ENCODE assay signal across 17 cellular contexts in the genomic region with DNA sequence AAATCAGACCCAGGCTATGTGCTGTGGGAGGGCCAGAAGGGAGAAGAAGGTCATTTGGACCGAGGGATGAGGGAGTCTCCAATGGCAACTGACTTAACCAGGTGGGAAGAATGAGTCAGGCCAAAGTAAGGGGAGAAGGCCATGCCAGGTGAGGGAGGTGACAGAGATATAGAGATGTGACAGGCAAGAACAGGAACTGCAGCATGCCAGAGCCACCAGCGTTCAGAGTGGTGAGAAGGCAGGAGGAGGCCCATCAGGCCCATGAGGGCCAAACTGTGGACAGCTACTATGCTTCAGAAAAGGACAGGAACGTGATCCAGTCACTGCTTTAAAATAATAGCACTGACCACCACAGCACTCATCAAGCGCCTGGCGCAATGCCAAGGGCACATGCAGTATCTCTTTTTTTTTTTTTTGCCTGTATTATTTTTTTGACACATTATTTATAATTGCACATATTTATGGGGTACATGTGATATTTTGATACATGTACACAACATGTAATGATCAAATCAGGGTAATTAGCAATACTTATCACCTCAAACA.
DNase-seq lines count a peak whose midpoint lies in the region; ATAC-seq, FAIRE-seq and TF ChIP-seq lines count a peak whose summit lies in the region.
"Had no signal": no experiment of that assay in that cellular context is flagged by ENCODE, and none has a peak within 500 bp of the region (broad histone marks: within the 10 kb centered on the region; RNA-seq: fewer than 3 reads in every experiment).

No MANE protein-coding gene starts in this region.

- TF ChIP-seq RAD21 in A549 (conservative IDR thresholded peaks at IDR 0.05 in 1 of 2, IDR thresholded peaks at IDR 0.05 in 1 of 2) = no peak
- no peak for TF ChIP-seq RAD21 in K562 (CRISPR knock-in tag; conservative IDR thresholded peaks at IDR 0.05 in 1 of 2, IDR thresholded peaks at IDR 0.05 in 1 of 2)

- H3K9me3 ChIP-seq in A549 = peaks cover 3% of the 10 kb centered on the region
- peaks cover 2% of the 10 kb centered on the region for H3K9me3 ChIP-seq in GM23248 (ENCODE audit: low read depth)
- H3K9me3 ChIP-seq in K562 (replicated peaks; ENCODE audit: control insufficient read depth, insufficient read depth, low read depth, low read length) = no peaks in the 10 kb centered on the region
- H3K9me3 ChIP-seq: Caco-2, HAP-1 had no signal

- POLR2A ChIA-PET in A549 (lab: Yijun Ruan, JAX) (no interaction called here), K562 (lab: Yijun Ruan, JAX) (interaction anchor here (0.8 kb wide), 1 partner anchor 9 kb away, joined by 3 read pairs; no protein-coding TSS in a partner anchor)

- CTCF ChIA-PET in A549 (lab: Yijun Ruan, JAX) (interaction anchor here (0.6 to 1.6 kb wide), 5 partner anchors 19 to 719 kb away, joined by 3 to 6 read pairs (median 3); no protein-coding TSS in a partner anchor), K562 (lab: Yijun Ruan, JAX; ENCODE audit: low intra/inter-chr PET ratio) (no interaction called here)

- intact Hi-C loops in K562 (cut with micrococcal nuclease) = no loop called here
- intact Hi-C loops in posterior vena cava (cut with DNase I) = no loop called here

- TF ChIP-seq EP300 in A549 (IDR thresholded peaks at IDR 0.05) (no peak), K562 (IDR thresholded peaks at IDR 0.05; ENCODE audit: low read length) (no peak)

- DNase-seq in A549 (ENCODE audit: low read depth in 1 of 2, low spot score in 1 of 2) (no peak), GM23248 (peak; percentile 7), K562 (ENCODE audit: extremely low read depth in 1 of 4, low spot score in 3 of 4) (no peak), posterior vena cava (ENCODE audit: low spot score) (peak; percentile 53), GM03348 (ENCODE audit: low spot score) (no peak)
- DNase-seq: AML-193; Caco-2; CD4-positive, alpha-beta T cell; DMS79 treated with DMSO at 0.1 percent for 48 hours; GF-D8 had no signal

- FAIRE-seq in A549 (lab: Jason Lieb, UNC) (peak; percentile 94), K562 (lab: Jason Lieb, UNC) (no peak)
- FAIRE-seq: A204.1, D721Med, GM12878, GM19239 had no signal

- no peaks in the 10 kb centered on the region for H3K9me2 ChIP-seq in GM23248 (ENCODE audit: insufficient read depth)

- H3K27ac ChIP-seq in A549 (no peak overlapping the region), GM23248 (no peak overlapping the region), K562 (ENCODE audit: extremely low read depth, low read depth, low read length) (no peak overlapping the region)
- H3K27ac ChIP-seq: C4-2B had no signal

- no peaks in the 10 kb centered on the region for H3F3A ChIP-seq in GM23248 (ENCODE audit: insufficient read depth)

- 44% methylated on average over 5 of the region's 5 CpGs for WGBS in A549 (ENCODE audit: missing lambda C conversion rate)
- WGBS in GM23248 (ENCODE audit: low coverage in 1 of 2, low lambda C conversion rate in 2 of 2, missing lambda C conversion rate in 2 of 2), 2 experiments = 41 to 46% methylated on average over 5 of the region's 5 CpGs
- 0% methylated on average over 5 of the region's 5 CpGs for WGBS in K562 (ENCODE audit: insufficient coverage, low coverage, missing lambda C conversion rate)

- H3K4me3 ChIP-seq in A549 = no peak overlapping the region
- H3K4me3 ChIP-seq in GM23248 = no peak overlapping the region
- H3K4me3 ChIP-seq in K562 = no peak overlapping the region
- H3K4me3 ChIP-seq: GM12878, HAP-1 had no signal

- peak; percentile 66 to 73; a peak in 5 of 6 replicates for ATAC-seq in A549
- ATAC-seq in K562 = no peak
- no peak for ATAC-seq in GM18505 (IDR thresholded peaks at IDR 0.05; ENCODE audit: unreplicated experiment)
- ATAC-seq: GM12878 had no signal

- no peak for TF ChIP-seq CTCF in A549 (IDR thresholded peaks at IDR 0.05)
- no peak for TF ChIP-seq CTCF in K562 (IDR thresholded peaks at IDR 0.05 in 2 of 3, conservative IDR thresholded peaks at IDR 0.05 in 1 of 3; ENCODE audit: insufficient read depth in 2 of 3, low read depth in 1 of 3, low read length in 3 of 3)

- BruUV-seq in K562 (replicated peaks; lab: Mats Ljungman, UMichigan) = no TSS peak

- H2AFZ ChIP-seq in GM23248 (no peak overlapping the region), K562 (ENCODE audit: low read depth, low read length) (no peak overlapping the region)

- H3K9ac ChIP-seq in GM23248 (no peak overlapping the region), K562 (ENCODE audit: insufficient read depth in 1 of 2, low read depth in 2 of 2, low read length in 2 of 2) (no peak overlapping the region)

- H3K9me1 ChIP-seq in K562 (ENCODE audit: control insufficient read depth, insufficient read depth, low read length) = no peaks in the 10 kb centered on the region

- no peak for TF ChIP-seq POLR2A in A549 (IDR thresholded peaks at IDR 0.05; ENCODE audit: low read length)
- TF ChIP-seq POLR2A in K562 (conservative IDR thresholded peaks at IDR 0.05) = no peak
- TF ChIP-seq POLR2A in GM18505 (IDR thresholded peaks at IDR 0.05; ENCODE audit: borderline replicate concordance, extremely low read depth, insufficient read depth, insufficient read length) = no peak

- H3K4me2 ChIP-seq in A549 = no peak overlapping the region
- H3K4me2 ChIP-seq in GM23248 (ENCODE audit: unreplicated experiment) = no peak overlapping the region
- no peak overlapping the region for H3K4me2 ChIP-seq in K562 (ENCODE audit: insufficient read depth, low read length)

- H3K79me2 ChIP-seq in GM23248 (ENCODE audit: insufficient read depth) (no peaks in the 10 kb centered on the region), K562 (ENCODE audit: control insufficient read depth, insufficient read depth, low read length) (no peaks in the 10 kb centered on the region)

- H3K27me3 ChIP-seq in GM23248 (replicated peaks; ENCODE audit: insufficient read depth) = no peaks in the 10 kb centered on the region
- peaks cover 0 to 17% of the 10 kb centered on the region in 2 experiments; a peak in 2 of 5 replicates for H3K27me3 ChIP-seq in K562 (ENCODE audit: control insufficient read depth in 2 of 2, insufficient read depth in 2 of 2, low read length in 2 of 2)

- in situ Hi-C loops in GM23248 (cut with MboI) (no loop called here), K562 (cut with MboI) (no loop called here)

- no peaks in the 10 kb centered on the region for H4K20me1 ChIP-seq in GM23248 (ENCODE audit: insufficient read depth)
- H4K20me1 ChIP-seq in K562 (replicated peaks; ENCODE audit: control insufficient read depth, insufficient read depth, low read length) = no peaks in the 10 kb centered on the region

- H3K4me1 ChIP-seq in A549 = no peaks in the 10 kb centered on the region
- H3K4me1 ChIP-seq in GM23248 (ENCODE audit: insufficient read depth) = no peaks in the 10 kb centered on the region
- no peaks in the 10 kb centered on the region for H3K4me1 ChIP-seq in K562 (replicated peaks in 1 of 2; ENCODE audit: control insufficient read depth in 2 of 2, insufficient read depth in 2 of 2, low read length in 2 of 2)
- H3K4me1 ChIP-seq: Caco-2, HAP-1 had no signal

- H3K36me3 ChIP-seq in GM23248 (ENCODE audit: low read depth) (no peaks in the 10 kb centered on the region), K562 (ENCODE audit: control insufficient read depth, insufficient read depth, low read length) (no peaks in the 10 kb centered on the region)
- H3K36me3 ChIP-seq: HAP-1 had no signal

TF ChIP-seq in A549, 52 proteins besides CTCF, POLR2A, EP300 and RAD21:
- TF ChIP-seq CHD4 (IDR thresholded peaks at IDR 0.05; ENCODE audit: borderline replicate concordance) (no peak), SMC3 (IDR thresholded peaks at IDR 0.05) (no peak), EHMT2 (IDR thresholded peaks at IDR 0.05; ENCODE audit: low read depth) (no peak), ZC3H11A (IDR thresholded peaks at IDR 0.05) (no peak), FOSL2 (IDR thresholded peaks at IDR 0.05) (no peak), FOSL2 (CRISPR knock-in tag; IDR thresholded peaks at IDR 0.05) (no peak), MYC (IDR thresholded peaks at IDR 0.05; ENCODE audit: borderline replicate concordance, low read length) (no peak), TFCP2L1 (CRISPR knock-in tag; IDR thresholded peaks at IDR 0.05) (no peak), RCOR1 (IDR thresholded peaks at IDR 0.05; ENCODE audit: low read depth, low read length) (no peak), RARB (CRISPR knock-in tag; IDR thresholded peaks at IDR 0.05) (no peak), TP53 (CRISPR knock-in tag; IDR thresholded peaks at IDR 0.05) (no peak), KDM5A (IDR thresholded peaks at IDR 0.05) (no peak), ZNF302 (CRISPR knock-in tag; IDR thresholded peaks at IDR 0.05) (no peak), RFX5 (IDR thresholded peaks at IDR 0.05) (no peak)
- TF ChIP-seq, protein P1, sequence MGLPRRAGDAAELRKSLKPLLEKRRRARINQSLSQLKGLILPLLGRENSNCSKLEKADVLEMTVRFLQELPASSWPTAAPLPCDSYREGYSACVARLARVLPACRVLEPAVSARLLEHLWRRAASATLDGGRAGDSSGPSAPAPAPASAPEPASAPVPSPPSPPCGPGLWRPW (IDR thresholded peaks at IDR 0.05) = no peak

TF ChIP-seq in K562, 482 proteins besides CTCF, POLR2A, EP300 and RAD21:
- peak; percentile 56 for TF ChIP-seq NFIC (IDR thresholded peaks at IDR 0.05)
- TF ChIP-seq TCF3 (CRISPR knock-in tag; IDR thresholded peaks at IDR 0.05) = no peak

Comparison
In these comparisons a context has a peak if more than half of its experiments do, and no peak if none do; other contexts are left out.
1. ATAC-seq: peak in A549 (2 of 2); none in K562 (single experiment) and GM18505 (single experiment).
2. DNase-seq: peak in GM23248 (single experiment) and posterior vena cava (single experiment); none in A549 (0 of 2), K562 (0 of 4) and GM03348 (single experiment).